In genomic region chr5:88661870-88662207, GRCh38 we compare ENCODE assay signal across 18 cellular contexts.
A peak's percentile ranks its signal among the peaks of the same experiment; 100 is the strongest.
DNase-seq lines count a peak whose midpoint lies in the region; ATAC-seq and TF ChIP-seq lines count a peak whose summit lies in the region.
"Had no signal": no experiment of that assay in that cellular context is flagged by ENCODE, and none has a peak within 500 bp of the region (broad histone marks: within the 10 kb centered on the region; RNA-seq: fewer than 3 reads in every experiment).

No MANE protein-coding gene starts in this region.

- POLR2A ChIA-PET in WTC11 (lab: Charles Lee): no interaction called here

- H3K27me3 ChIP-seq in layer of hippocampus (ENCODE audit: control insufficient read depth, insufficient read depth, low read length): peaks cover 2% of the 10 kb centered on the region

- no peak overlapping the region for H3K27ac Mint-ChIP-seq in WTC11
- H3K27ac Mint-ChIP-seq: activated naive CD8-positive, alpha-beta T cell treated with anti-CD3 and anti-CD28 coated beads for 36 hours had no signal

- peaks cover 64% of the 10 kb centered on the region for H3K4me1 Mint-ChIP-seq in WTC11

- in situ Hi-C loops in G401 (cut with HindIII; ENCODE audit: low sequenced_read_pairs): no loop called here

- peak overlapping the region; percentile 82 for H3K27ac ChIP-seq in layer of hippocampus (ENCODE audit: low read depth, low read length)
- H3K27ac ChIP-seq: cardiac muscle cell, spleen, transverse colon had no signal

- no peaks in the 10 kb centered on the region for H3K9me3 Mint-ChIP-seq in WTC11
- H3K9me3 Mint-ChIP-seq: activated CD4-positive, alpha-beta memory T cell treated with anti-CD3 and anti-CD28 coated beads, Interleukin-2, amount 10 ng/mL, durations not matched to agents 7 days and 5 days; activated T-cell treated with anti-CD3 and anti-CD28 coated beads, Interleukin-2, amount 50 U/mL, for 4 hours had no signal

- H3K27me3 Mint-ChIP-seq in WTC11 (ENCODE audit: low read depth): peaks cover 92% of the 10 kb centered on the region

- peak; percentile 51 for DNase-seq in G401 (ENCODE audit: low spot score)
- DNase-seq in LNCaP clone FGC (ENCODE audit: low read depth): no peak
- DNase-seq in WTC11 (ENCODE audit: low spot score): no peak
- DNase-seq in NCI-H2171 (lab: John Stamatoyannopoulos, UW): no peak
- DNase-seq in left colon: no peak
- no peak for DNase-seq in mesenteric fat pad (ENCODE audit: low spot score)
- DNase-seq: activated CD4-positive, alpha-beta memory T cell treated with anti-CD3 and anti-CD28 coated beads, Interleukin-2, amount 10 ng/mL, durations not matched to agents 7 days and 5 days; activated naive CD8-positive, alpha-beta T cell treated with anti-CD3 and anti-CD28 coated beads for 36 hours; activated T-cell treated with anti-CD3 and anti-CD28 coated beads, Interleukin-2, amount 50 U/mL, for 4 hours; DMS153; left ventricle myocardium superior; NCI-H146; spleen; transverse colon had no signal

- peak overlapping the region; percentile 52; the same call in 1 of the 2 replicates for H3K4me3 ChIP-seq in LNCaP clone FGC (ENCODE audit: low read depth, low read length)
- H3K4me3 ChIP-seq: K562 had no signal

- no peaks in the 10 kb centered on the region for H3K36me3 Mint-ChIP-seq in WTC11

- intact Hi-C loops in left colon (cut with DNase I, micrococcal nuclease): no loop called here

- CTCF ChIA-PET in WTC11 (lab: Charles Lee): no interaction called here

- ATAC-seq in WTC11 (no peak), left colon (no peak), HG03354 (IDR thresholded peaks at IDR 0.05; ENCODE audit: poor library complexity, severe bottlenecking, unreplicated experiment) (no peak)

- peak overlapping the region; percentile 63 for H3K4me3 Mint-ChIP-seq in WTC11

- no peak for TF ChIP-seq CTCF in LNCaP clone FGC (IDR thresholded peaks at IDR 0.05; ENCODE audit: control insufficient read depth, extremely low read depth, insufficient read depth)
- TF ChIP-seq CTCF in WTC11 (IDR thresholded peaks at IDR 0.05): no peak

TF ChIP-seq in WTC11, 78 proteins besides CTCF, POLR2A, EP300 and RAD21:
- TF ChIP-seq ZNF425 (CRISPR knock-in tag; conservative IDR thresholded peaks at IDR 0.05): no peak
- no peak for TF ChIP-seq ATF3 (CRISPR knock-in tag; conservative IDR thresholded peaks at IDR 0.05)
- no peak for TF ChIP-seq NFE2L1 (CRISPR knock-in tag; IDR thresholded peaks at IDR 0.05)
- no peak for TF ChIP-seq TEAD1 (CRISPR knock-in tag; IDR thresholded peaks at IDR 0.05)
- no peak for TF ChIP-seq ZNF263 (CRISPR knock-in tag; IDR thresholded peaks at IDR 0.05; ENCODE audit: low read depth)
- no peak for TF ChIP-seq FOXK1 (CRISPR knock-in tag; IDR thresholded peaks at IDR 0.05)
- TF ChIP-seq RELA (CRISPR knock-in tag; IDR thresholded peaks at IDR 0.05; ENCODE audit: borderline replicate concordance): no peak
- no peak for TF ChIP-seq SP1 (CRISPR knock-in tag; conservative IDR thresholded peaks at IDR 0.05)
- no peak for TF ChIP-seq ZNF317 (CRISPR knock-in tag; IDR thresholded peaks at IDR 0.05; ENCODE audit: borderline replicate concordance, low read depth)
- no peak for TF ChIP-seq JUN (CRISPR knock-in tag; IDR thresholded peaks at IDR 0.05)
